Comparison of ENCODE assay signal across 21 cellular contexts in the genomic region with DNA sequence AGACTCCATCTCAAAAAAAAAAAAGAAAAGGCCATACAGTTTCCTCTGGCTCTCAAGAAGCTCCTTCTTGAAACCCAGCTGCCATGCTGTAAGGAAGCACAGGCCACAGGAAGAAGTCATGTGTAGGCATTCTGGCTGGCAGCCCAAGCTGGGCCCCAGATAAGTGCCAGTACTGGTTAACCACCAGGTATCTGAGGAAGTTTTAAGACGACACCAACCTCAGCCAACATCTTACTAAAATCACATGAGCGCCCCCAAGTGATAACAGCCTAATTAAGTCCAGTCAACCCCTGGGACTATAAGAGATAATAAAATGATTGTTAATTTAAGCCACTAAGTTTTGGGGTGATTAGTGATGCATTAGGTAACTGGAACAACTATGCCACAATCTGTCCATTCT.
"Had no signal": no experiment of that assay in that cellular context is flagged by ENCODE, and none has a peak within 500 bp of the region (broad histone marks: within the 10 kb centered on the region; RNA-seq: fewer than 3 reads in every experiment).

No MANE protein-coding gene starts in this region.

- H2AFZ ChIP-seq: parathyroid adenoma had no signal

- ATAC-seq: naive thymus-derived CD8-positive, alpha-beta T cell; stimulated activated effector memory CD8-positive, alpha-beta T cell treated with anti-CD3 and anti-CD28 coated beads, Interleukin-12 subunit alpha, Interleukin-12 subunit beta, amount 100 ng/mL, for 72 hours had no signal

- H3K27ac Mint-ChIP-seq: activated CD4-positive, alpha-beta memory T cell treated with anti-CD3 and anti-CD28 coated beads, Interleukin-2, amount 10 ng/mL, durations not matched to agents 7 days and 5 days; activated naive CD8-positive, alpha-beta T cell treated with anti-CD3 and anti-CD28 coated beads, Interleukin-2, amount 10 ng/mL, durations not matched to agents 7 days and 5 days; memory B cell; stimulated activated effector memory CD8-positive, alpha-beta T cell treated with anti-CD3 and anti-CD28 coated beads, Interleukin-12 subunit alpha, Interleukin-12 subunit beta, amount 100 ng/mL, for 72 hours had no signal

- H3K4me3 ChIP-seq: coronary artery, esophagus muscularis mucosa, left ventricle myocardium inferior, tibial nerve, uterus had no signal

- H3K4me1 ChIP-seq: esophagus muscularis mucosa, tibial nerve, uterus had no signal

- DNase-seq: activated CD4-positive, alpha-beta memory T cell treated with anti-CD3 and anti-CD28 coated beads, Interleukin-2, amount 10 ng/mL, durations not matched to agents 7 days and 5 days; activated CD8-positive, alpha-beta memory T cell treated with anti-CD3 and anti-CD28 coated beads, Interleukin-2, amount 50 U/mL, for 4 hours; activated gamma-delta T cell treated with Interleukin-2 at 50 U/mL for 16 hours; activated naive CD8-positive, alpha-beta T cell treated with anti-CD3 and anti-CD28 coated beads, Interleukin-2, amount 10 ng/mL, durations not matched to agents 7 days and 5 days; activated T-cell treated with anti-CD3 and anti-CD28 coated beads, Interleukin-2, amount 50 U/mL, for 48 hours; anterior cingulate cortex; brain microvascular endothelial cell; hippocampal formation; left ventricle myocardium inferior; naive thymus-derived CD8-positive, alpha-beta T cell; T1000; uterus had no signal

- H3K4me1 Mint-ChIP-seq: central memory CD8-positive, alpha-beta T cell; memory B cell; naive thymus-derived CD8-positive, alpha-beta T cell; stimulated activated effector memory CD8-positive, alpha-beta T cell treated with anti-CD3 and anti-CD28 coated beads, Interleukin-12 subunit alpha, Interleukin-12 subunit beta, amount 100 ng/mL, for 72 hours had no signal

- H3K9me3 Mint-ChIP-seq: activated CD4-positive, alpha-beta memory T cell treated with anti-CD3 and anti-CD28 coated beads, Interleukin-2, amount 10 ng/mL, durations not matched to agents 7 days and 5 days; activated naive CD8-positive, alpha-beta T cell treated with anti-CD3 and anti-CD28 coated beads, Interleukin-2, amount 10 ng/mL, durations not matched to agents 7 days and 5 days; central memory CD8-positive, alpha-beta T cell; memory B cell; naive thymus-derived CD8-positive, alpha-beta T cell; stimulated activated effector memory CD8-positive, alpha-beta T cell treated with anti-CD3 and anti-CD28 coated beads, Interleukin-12 subunit alpha, Interleukin-12 subunit beta, amount 100 ng/mL, for 72 hours had no signal

- H3K27ac ChIP-seq: brain microvascular endothelial cell, coronary artery, esophagus muscularis mucosa, left ventricle myocardium inferior, neutrophil, parathyroid adenoma, tibial nerve, uterus, VCaP had no signal

- H3K4me3 Mint-ChIP-seq: activated CD4-positive, alpha-beta memory T cell treated with anti-CD3 and anti-CD28 coated beads, Interleukin-2, amount 10 ng/mL, durations not matched to agents 7 days and 5 days; activated naive CD8-positive, alpha-beta T cell treated with anti-CD3 and anti-CD28 coated beads, Interleukin-2, amount 10 ng/mL, durations not matched to agents 7 days and 5 days; central memory CD8-positive, alpha-beta T cell; memory B cell; naive thymus-derived CD8-positive, alpha-beta T cell; stimulated activated effector memory CD8-positive, alpha-beta T cell treated with anti-CD3 and anti-CD28 coated beads, Interleukin-12 subunit alpha, Interleukin-12 subunit beta, amount 100 ng/mL, for 72 hours had no signal

- H3K9me3 ChIP-seq: esophagus muscularis mucosa, left ventricle myocardium inferior, neutrophil, tibial nerve, uterus had no signal

- H3K9ac ChIP-seq: parathyroid adenoma had no signal

- H3K27me3 Mint-ChIP-seq: activated CD4-positive, alpha-beta memory T cell treated with anti-CD3 and anti-CD28 coated beads, Interleukin-2, amount 10 ng/mL, durations not matched to agents 7 days and 5 days; activated naive CD8-positive, alpha-beta T cell treated with anti-CD3 and anti-CD28 coated beads, Interleukin-2, amount 10 ng/mL, durations not matched to agents 7 days and 5 days; central memory CD8-positive, alpha-beta T cell; memory B cell; naive thymus-derived CD8-positive, alpha-beta T cell had no signal

- H3K27me3 ChIP-seq: brain microvascular endothelial cell, esophagus muscularis mucosa, neutrophil, tibial nerve, uterus had no signal

- H3K36me3 ChIP-seq: left ventricle myocardium inferior, tibial nerve, uterus had no signal
